In the genomic region with DNA sequence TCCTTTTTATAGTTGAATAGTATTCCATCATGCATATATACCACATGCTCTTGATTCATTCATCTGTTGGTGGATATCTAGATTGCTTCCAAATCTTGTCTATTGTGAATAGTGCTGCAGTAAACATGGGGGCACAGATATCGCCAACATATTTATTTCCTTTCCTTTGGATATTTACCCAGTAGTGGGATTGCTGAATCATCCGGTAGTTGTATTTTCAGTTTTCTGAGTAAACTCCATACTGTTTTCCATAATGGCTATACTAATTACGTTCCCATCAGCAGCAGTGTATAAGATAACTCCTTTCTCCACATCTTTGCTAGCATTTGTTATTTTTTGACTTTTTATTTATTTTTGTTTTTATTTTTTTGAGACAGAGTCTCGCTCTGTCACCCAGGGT, we compare ENCODE assay signal across 22 cellular contexts. TPM values are rescaled to one million over a fixed set of nuclear protein-coding genes. Genes with fewer than 3 reads are reported as not detected.
DNase-seq lines count a peak whose midpoint lies in the region; ATAC-seq, FAIRE-seq and TF ChIP-seq lines count a peak whose summit lies in the region.
"Had no signal": no experiment of that assay in that cellular context is flagged by ENCODE, and none has a peak within 500 bp of the region (broad histone marks: within the 10 kb centered on the region; RNA-seq: fewer than 3 reads in every experiment).

No MANE protein-coding gene starts in this region.

- H3K4me1 Mint-ChIP-seq in CD4-positive, CD25-positive, alpha-beta regulatory T cell: peaks cover 39 to 69% (median 48%) of the 10 kb centered on the region in 4 donors
- peaks cover 14% of the 10 kb centered on the region for H3K4me1 Mint-ChIP-seq in GM23338
- peaks cover 23% of the 10 kb centered on the region for H3K4me1 Mint-ChIP-seq in neural crest cell

- H3K9me2 ChIP-seq in GM23338 (ENCODE audit: insufficient read depth): no peaks in the 10 kb centered on the region

- in situ Hi-C loops in GM12878 (cut with MboI): no loop called here

- H3K36me3 ChIP-seq in CD4-positive, CD25-positive, alpha-beta regulatory T cell (ENCODE audit: control insufficient read depth, insufficient read depth, low read length): no peaks in the 10 kb centered on the region
- no peaks in the 10 kb centered on the region for H3K36me3 ChIP-seq in GM23338 (ENCODE audit: insufficient read depth)
- no peaks in the 10 kb centered on the region for H3K36me3 ChIP-seq in GM12878 (ENCODE audit: control insufficient read depth in 2 of 2, insufficient read depth in 2 of 2, low read length in 1 of 2)
- H3K36me3 ChIP-seq: HAP-1 had no signal

- ATAC-seq in CD4-positive, CD25-positive, alpha-beta regulatory T cell (ENCODE audit: low read depth in 2 of 2): no peak
- ATAC-seq in GM23338: no peak
- no peak for ATAC-seq in GM12878
- ATAC-seq in GM19463 (IDR thresholded peaks at IDR 0.05; ENCODE audit: unreplicated experiment): no peak
- ATAC-seq: heart right ventricle, left lobe of liver had no signal

- SMC1A ChIA-PET in GM12878 (lab: Charles Lee; ENCODE audit: uncharacterized antibody, unreplicated experiment): interaction anchor here (1.4 to 3.7 kb wide), 3 partner anchors 12 to 75 kb away, joined by 3 to 13 read pairs (median 5); no protein-coding TSS in a partner anchor

- H2AFZ ChIP-seq in GM23338: no peak overlapping the region
- no peak overlapping the region for H2AFZ ChIP-seq in GM12878 (ENCODE audit: control insufficient read depth, low read depth, low read length)

- RAD21 ChIA-PET in GM12878 (lab: Charles Lee; ENCODE audit: unreplicated experiment): interaction anchor here (1.3 kb wide), 1 partner anchor 26 kb away, joined by 3 read pairs; no protein-coding TSS in a partner anchor

- 99% methylated on average over 4 of the region's 4 CpGs for WGBS in GM12878 (ENCODE audit: insufficient coverage, insufficient replicate concordance, low lambda C conversion rate, missing lambda C conversion rate)

- TF ChIP-seq EP300 in GM12878 (IDR thresholded peaks at IDR 0.05; ENCODE audit: borderline replicate concordance in 1 of 2, control insufficient read depth in 1 of 2, low read depth in 2 of 2, low read length in 2 of 2): no peak

- peaks cover 0 to 2% (median 0%) of the 10 kb centered on the region in 7 donors for H3K9me3 Mint-ChIP-seq in CD4-positive, CD25-positive, alpha-beta regulatory T cell
- H3K9me3 Mint-ChIP-seq in GM23338 (no peaks in the 10 kb centered on the region), neural crest cell (peaks cover 2% of the 10 kb centered on the region)
- H3K9me3 Mint-ChIP-seq: activated CD4-positive, alpha-beta memory T cell treated with anti-CD3 and anti-CD28 coated beads for 36 hours; activated naive CD4-positive, alpha-beta T cell treated with anti-CD3 and anti-CD28 coated beads, Interleukin-2, amount 10 ng/mL, durations not matched to agents 7 days and 5 days had no signal

- no peak overlapping the region for H3K4me2 ChIP-seq in GM23338
- peak overlapping the region; percentile 62 for H3K4me2 ChIP-seq in GM12878 (ENCODE audit: control insufficient read depth, insufficient read depth)

- peaks cover 30% of the 10 kb centered on the region for H3K4me1 ChIP-seq in CD4-positive, CD25-positive, alpha-beta regulatory T cell (ENCODE audit: control insufficient read depth, insufficient read depth, low read length, poor library complexity, severe bottlenecking)
- H3K4me1 ChIP-seq in GM23338 (ENCODE audit: insufficient read depth) (peaks cover 14% of the 10 kb centered on the region), GM12878 (ENCODE audit: control insufficient read depth, insufficient read depth, low read length) (peaks cover 6% of the 10 kb centered on the region)

- TF ChIP-seq CTCF in GM23338 (conservative IDR thresholded peaks at IDR 0.05; ENCODE audit: low read depth in 2 of 2): no peak
- TF ChIP-seq CTCF in GM12878 (IDR thresholded peaks at IDR 0.05 in 2 of 3, conservative IDR thresholded peaks at IDR 0.05 in 1 of 3; ENCODE audit: control insufficient read depth in 2 of 3, extremely low read depth in 1 of 3, insufficient read depth in 1 of 3, low read depth in 3 of 3, low read length in 3 of 3): no peak
- no peak for TF ChIP-seq CTCF in neural crest cell (conservative IDR thresholded peaks at IDR 0.05)

- peaks cover 6% of the 10 kb centered on the region for H3K27me3 Mint-ChIP-seq in CD4-positive, CD25-positive, alpha-beta regulatory T cell
- peaks cover 2% of the 10 kb centered on the region for H3K27me3 Mint-ChIP-seq in GM23338 (ENCODE audit: insufficient read depth, low read depth, poor library complexity)
- no peaks in the 10 kb centered on the region for H3K27me3 Mint-ChIP-seq in neural crest cell (ENCODE audit: low read depth)
- H3K27me3 Mint-ChIP-seq: activated CD4-positive, alpha-beta memory T cell treated with anti-CD3 and anti-CD28 coated beads for 36 hours had no signal

- peak overlapping the region in 3 of 4 donors; percentile 15 to 85 (median 70) for H3K4me3 Mint-ChIP-seq in CD4-positive, CD25-positive, alpha-beta regulatory T cell
- no peak overlapping the region for H3K4me3 Mint-ChIP-seq in GM23338
- H3K4me3 Mint-ChIP-seq in neural crest cell: peak overlapping the region; percentile 59
- H3K4me3 Mint-ChIP-seq: activated CD4-positive, alpha-beta memory T cell treated with anti-CD3 and anti-CD28 coated beads for 36 hours; activated naive CD4-positive, alpha-beta T cell treated with anti-CD3 and anti-CD28 coated beads, Interleukin-2, amount 10 ng/mL, durations not matched to agents 7 days and 5 days had no signal

- TF ChIP-seq RAD21 in GM12878 (IDR thresholded peaks at IDR 0.05; ENCODE audit: insufficient read depth, low read depth, low read length): no peak

- FAIRE-seq in GM12878 (lab: Jason Lieb, UNC): no peak

- CTCF ChIA-PET in GM12878 (lab: Yijun Ruan, JAX): interaction anchor here (3.0 kb wide), 1 partner anchor 74 kb away, joined by 14 read pairs; no protein-coding TSS in a partner anchor

- no peaks in the 10 kb centered on the region for H3K9me3 ChIP-seq in CD4-positive, CD25-positive, alpha-beta regulatory T cell (ENCODE audit: control insufficient read depth in 2 of 2, low read length in 2 of 2)
- no peaks in the 10 kb centered on the region; the same call in none of the 3 replicates for H3K9me3 ChIP-seq in GM12878 (replicated peaks; ENCODE audit: control insufficient read depth, insufficient read depth, low read length)
- H3K9me3 ChIP-seq: HAP-1 had no signal

- no peak overlapping the region for H3K9ac ChIP-seq in GM12878 (ENCODE audit: control insufficient read depth, insufficient read depth, low read length)

- H3F3A ChIP-seq in GM23338 (replicated peaks; ENCODE audit: low read depth): no peaks in the 10 kb centered on the region

- no peak overlapping the region for H3K27ac ChIP-seq in CD4-positive, CD25-positive, alpha-beta regulatory T cell (ENCODE audit: insufficient read depth, low read length, poor library complexity, severe bottlenecking)
- H3K27ac ChIP-seq in GM23338 (ENCODE audit: low read depth): no peak overlapping the region
- no peak overlapping the region for H3K27ac ChIP-seq in GM12878 (ENCODE audit: control insufficient read depth, insufficient read depth)
- H3K27ac ChIP-seq: heart right ventricle had no signal

- POLR2A ChIA-PET in GM12878 (lab: Charles Lee): interaction anchor here (1.1 kb wide), 1 partner anchor 76 kb away, joined by 3 read pairs; no protein-coding TSS in a partner anchor

- no peaks in the 10 kb centered on the region for H3K27me3 ChIP-seq in CD4-positive, CD25-positive, alpha-beta regulatory T cell (ENCODE audit: control insufficient read depth, insufficient read depth, low read length)
- H3K27me3 ChIP-seq in GM23338 (ENCODE audit: insufficient read depth) (no peaks in the 10 kb centered on the region), GM12878 (replicated peaks in 1 of 2; ENCODE audit: control insufficient read depth in 2 of 2, insufficient read depth in 2 of 2, low read length in 1 of 2) (no peaks in the 10 kb centered on the region)
- H3K27me3 ChIP-seq: heart right ventricle had no signal

- no peak for DNase-seq in CD4-positive, CD25-positive, alpha-beta regulatory T cell
- no peak for DNase-seq in GM23338 (ENCODE audit: low spot score)
- no peak for DNase-seq in GM12878 (ENCODE audit: low read depth, low spot score)
- DNase-seq in neural crest cell (ENCODE audit: low read depth, low spot score): no peak
- no peak for DNase-seq in cortex of kidney (lab: John Stamatoyannopoulos, UW)
- DNase-seq in Ammon's horn (ENCODE audit: low spot score): no peak
- DNase-seq: activated CD4-positive, alpha-beta memory T cell treated with anti-CD3 and anti-CD28 coated beads for 36 hours; activated naive CD4-positive, alpha-beta T cell treated with anti-CD3 and anti-CD28 coated beads, Interleukin-2, amount 10 ng/mL, durations not matched to agents 7 days and 5 days; activated T-cell treated with anti-CD3 and anti-CD28 coated beads for 4 hours; EL; heart right ventricle; Kasumi-1; NCI-H1092; NCI-H2081; NCI-H446; NK-92 treated with Interleukin-12 subunit alpha and Interleukin-12 subunit beta, amount 100 ng/mL, for 24 hours; nucleus accumbens; retina; stimulated activated CD4-positive, alpha-beta T cell treated with anti-CD3 and anti-CD28 coated beads, Interleukin-12 subunit alpha, Interleukin-12 subunit beta, amount 100 ng/mL, for 4 hours had no signal

- no peak for TF ChIP-seq POLR2A in GM12878 (IDR thresholded peaks at IDR 0.05; ENCODE audit: low read depth, low read length)

- no TSS peak for BruUV-seq in GM12878 (replicated peaks; lab: Mats Ljungman, UMichigan)

- H3K4me3 ChIP-seq in CD4-positive, CD25-positive, alpha-beta regulatory T cell (ENCODE audit: low read depth, low read length): peak overlapping the region; percentile 49
- no peak overlapping the region for H3K4me3 ChIP-seq in GM23338
- H3K4me3 ChIP-seq in GM12878: peak overlapping the region; percentile 54
- H3K4me3 ChIP-seq: HAP-1 had no signal

- H3K36me3 Mint-ChIP-seq in CD4-positive, CD25-positive, alpha-beta regulatory T cell: peaks cover 15% of the 10 kb centered on the region
- H3K36me3 Mint-ChIP-seq in GM23338 (ENCODE audit: low read depth) (no peaks in the 10 kb centered on the region; the same call in 2 of the 3 replicates), neural crest cell (ENCODE audit: low read depth) (peaks cover 6% of the 10 kb centered on the region)

- H3K79me2 ChIP-seq in GM23338 (replicated peaks; ENCODE audit: insufficient read depth): peaks cover 75% of the 10 kb centered on the region
- H3K79me2 ChIP-seq in GM12878 (ENCODE audit: control insufficient read depth, insufficient read depth, low read length): peaks cover 75% of the 10 kb centered on the region

- H3K27ac Mint-ChIP-seq in CD4-positive, CD25-positive, alpha-beta regulatory T cell: no peak overlapping the region
- 0 out of 2 replicates have a peak overlapping the region, but pooled peaks have one; percentile 65 for H3K27ac Mint-ChIP-seq in GM23338
- no peak overlapping the region for H3K27ac Mint-ChIP-seq in neural crest cell (ENCODE audit: unreplicated experiment)
- H3K27ac Mint-ChIP-seq: activated CD4-positive, alpha-beta memory T cell treated with anti-CD3 and anti-CD28 coated beads for 36 hours; activated naive CD4-positive, alpha-beta T cell treated with anti-CD3 and anti-CD28 coated beads, Interleukin-2, amount 10 ng/mL, durations not matched to agents 7 days and 5 days had no signal

- H4K20me1 ChIP-seq in GM23338 (replicated peaks; ENCODE audit: insufficient read depth) (peaks cover 2% of the 10 kb centered on the region; the same call in 1 of the 2 replicates), GM12878 (ENCODE audit: control insufficient read depth, insufficient read depth) (no peaks in the 10 kb centered on the region)

- intact Hi-C loops in GM12878 (cut with micrococcal nuclease; ENCODE audit: unreplicated experiment): loop anchor here (5.0 kb wide), 2 partner anchors 56 to 76 kb away; no protein-coding TSS in a partner anchor

RNA-seq across cellular contexts. Expression of a gene that starts 3.3 kb away (rescaled TPM):
- total RNA-seq in CD4-positive, CD25-positive, alpha-beta regulatory T cell: 65.3 TPM
- 100 to 1,000 TPM in 3 of 4 donors, 10 to 100 TPM in 1; 95.3 to 124 (median 111) TPM for polyA plus RNA-seq in CD4-positive, CD25-positive, alpha-beta regulatory T cell
- total RNA-seq in GM23338 (2014; rRNA removed; shearing (Covaris generic)): 67.8 and 70.2 TPM in 2 replicates
- polyA plus RNA-seq in GM23338 (2016; fragmentation: Nextera tagmentation; extraction: Ambion mirVana) (37.2 and 50.8 TPM in 2 replicates), GM12878 (2011; rRNA removed) (62.5 and 69.6 TPM in 2 replicates), GM12878 (2014; fragmentation: Illumina TruSeq; extraction: Trizol) (68.6 and 83.8 TPM in 2 replicates), GM12878 (2014; fragmentation: Nextera tagmentation; extraction: Ambion mirVana) (10 to 100 TPM; 59.3 to 63.5 TPM), GM12878 (2014; rRNA removed) (41.1 and 51.9 TPM in 2 replicates), GM12878 (2016; fragmentation: Nextera tagmentation; extraction: Ambion mirVana) (10 to 100 TPM; 84.1 to 84.3 TPM)
- total RNA-seq in GM12878 (2013; cell fraction: nucleolus; rRNA removed): 85.2 and 85.6 TPM in 2 replicates
- total RNA-seq in GM12878 (2014; rRNA removed) (46.3 and 49.5 TPM in 2 replicates), GM12878 (2014; rRNA removed; fragmentation: Illumina TruSeq; extraction: Trizol) (67.9 and 72.5 TPM in 2 replicates), GM12878 (2021) (43.9 and 53.0 TPM in 2 replicates), neural crest cell (72.7 and 75.6 TPM in 2 replicates)
- 42.2 TPM for polyA plus RNA-seq in GM12878 (2011; ENCODE audit: low read depth)
- 19.3 and 31.2 TPM in 2 replicates for polyA plus RNA-seq in GM12878 (2011; cell fraction: cytosol; rRNA removed)
- polyA plus RNA-seq in GM12878 (2011; cell fraction: nucleus; rRNA removed): 16.2 and 18.3 TPM in 2 replicates
- polyA plus RNA-seq in GM12878 (2012): 56.0 and 57.2 TPM in 2 replicates
- 37.2 and 48.9 TPM in 2 replicates for polyA minus RNA-seq in GM12878 (2011; rRNA and poly(A)+ RNA removed)
- 22.3 and 34.7 TPM in 2 replicates for polyA minus RNA-seq in GM12878 (2011; cell fraction: cytosol; rRNA and poly(A)+ RNA removed)
- 26.7 and 36.3 TPM in 2 replicates for polyA minus RNA-seq in GM12878 (2011; cell fraction: nucleus; rRNA and poly(A)+ RNA removed)
